Comparison of ENCODE assay signal across 18 cellular contexts in genomic region chr5:125337222-125337768, GRCh38.
"Had no signal": no experiment of that assay in that cellular context is flagged by ENCODE, and none has a peak within 500 bp of the region (broad histone marks: within the 10 kb centered on the region; RNA-seq: fewer than 3 reads in every experiment).

No MANE protein-coding gene starts in this region.

- H3K27me3 ChIP-seq: gastrocnemius medialis, heart left ventricle, suprapubic skin, upper lobe of left lung had no signal

- H3K4me2 ChIP-seq: smooth muscle cell had no signal

- ATAC-seq: effector memory CD8-positive, alpha-beta T cell; heart left ventricle; left cardiac atrium; lower lobe of right lung; naive thymus-derived CD4-positive, alpha-beta T cell had no signal

- H3K9me3 ChIP-seq: gastrocnemius medialis, heart left ventricle, lower lobe of right lung, suprapubic skin, upper lobe of left lung had no signal

- H3K4me3 ChIP-seq: gastrocnemius medialis, heart left ventricle, lower lobe of right lung, smooth muscle cell, suprapubic skin, upper lobe of left lung had no signal

- H3K36me3 ChIP-seq: gastrocnemius medialis, heart left ventricle, lower lobe of right lung, suprapubic skin, upper lobe of left lung had no signal

- H3K27ac ChIP-seq: gastrocnemius medialis, heart left ventricle, lower lobe of right lung, suprapubic skin, upper lobe of left lung had no signal

- H3K4me1 ChIP-seq: lower lobe of right lung, suprapubic skin, upper lobe of left lung had no signal

- DNase-seq: activated CD4-positive, alpha-beta T cell treated with anti-CD3 and anti-CD28 coated beads, Interleukin-2, amount 10 ng/mL, durations not matched to agents 24 days and 14 days; activated CD4-positive, CD25-positive, alpha-beta regulatory T cell; activated naive CD8-positive, alpha-beta T cell treated with anti-CD3 and anti-CD28 coated beads, Interleukin-2, amount 10 ng/mL, durations not matched to agents 7 days and 5 days; dermis blood vessel endothelial cell; effector memory CD8-positive, alpha-beta T cell; gastrocnemius medialis; heart left ventricle; left cardiac atrium; lower lobe of right lung; naive thymus-derived CD4-positive, alpha-beta T cell; right cardiac atrium; stimulated activated CD4-positive, alpha-beta T cell treated with anti-CD3 and anti-CD28 coated beads, Interleukin-4, amount 100 ng/mL, for 4 hours; stimulated activated CD8-positive, alpha-beta memory T cell treated with anti-CD3 and anti-CD28 coated beads, Interleukin-4, amount 100 ng/mL, for 48 hours; stimulated activated naive CD8-positive, alpha-beta T cell treated with anti-CD3 and anti-CD28 coated beads, Interleukin-15, Interleukin-2, amounts not matched to agents 100 U/mL and 50 U/mL, for 24 hours; SW 1271; upper lobe of left lung had no signal
